Comparison of ENCODE assay signal across 21 cellular contexts in genomic region chr12:40178701-40179100, GRCh38.
"Had no signal": no experiment of that assay in that cellular context is flagged by ENCODE, and none has a peak within 500 bp of the region (broad histone marks: within the 10 kb centered on the region; RNA-seq: fewer than 3 reads in every experiment).

No MANE protein-coding gene starts in this region.

- H3K9me3 Mint-ChIP-seq: effector memory CD8-positive, alpha-beta T cell had no signal

- H3K27ac Mint-ChIP-seq: dendritic cell treated with granulocyte-macrophage colony-stimulating factor and Interleukin-4, amounts not matched to agents 40 ng/mL and 50 ng/mL, for 4 days; effector memory CD8-positive, alpha-beta T cell; endodermal cell had no signal

- ATAC-seq: effector memory CD8-positive, alpha-beta T cell; esophagus mucosa; foreskin keratinocyte; gastroesophageal sphincter; heart left ventricle; heart right ventricle had no signal

- H3K4me3 Mint-ChIP-seq: dendritic cell treated with granulocyte-macrophage colony-stimulating factor and Interleukin-4, amounts not matched to agents 40 ng/mL and 50 ng/mL, for 4 days; effector memory CD8-positive, alpha-beta T cell; endodermal cell had no signal

- DNase-seq: colonic mucosa; cortex of kidney; dermis blood vessel endothelial cell; dorsolateral prefrontal cortex; effector CD4-positive, alpha-beta T cell; effector CD8-positive, alpha-beta T cell; effector memory CD4-positive, alpha-beta T cell; effector memory CD8-positive, alpha-beta T cell; endodermal cell; erythroblast; esophagus squamous epithelium; foreskin fibroblast; foreskin keratinocyte; foreskin melanocyte; glutamatergic neuron; head of caudate nucleus; heart left ventricle; heart right ventricle had no signal

- H3K27me3 Mint-ChIP-seq: effector memory CD8-positive, alpha-beta T cell had no signal
